In the genomic region with DNA sequence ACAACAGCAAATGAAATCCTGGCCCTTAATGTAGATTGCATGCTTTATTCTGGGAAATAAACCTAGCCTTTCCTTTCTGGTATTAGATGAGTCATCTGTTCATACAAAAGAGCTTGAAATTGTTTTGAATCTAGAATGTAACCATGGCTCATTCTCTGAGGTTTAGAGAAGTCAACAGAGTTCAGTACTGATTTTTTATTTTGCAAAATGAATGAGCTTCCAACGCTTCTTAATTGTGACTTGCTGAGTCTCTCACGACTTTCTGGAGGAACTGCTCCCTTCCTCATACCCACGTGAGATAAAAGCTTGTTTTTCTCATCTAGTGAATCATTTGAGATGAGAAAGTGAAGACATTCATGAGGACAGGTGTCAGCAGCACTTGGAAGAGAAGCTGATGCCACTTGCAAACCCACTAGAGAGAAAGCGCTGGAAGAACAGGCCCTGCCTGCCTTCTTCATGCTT, we compare ENCODE assay signal across 10 cellular contexts.
DNase-seq lines count a peak whose midpoint lies in the region; ATAC-seq, FAIRE-seq and TF ChIP-seq lines count a peak whose summit lies in the region.
"Had no signal": no experiment of that assay in that cellular context is flagged by ENCODE, and none has a peak within 500 bp of the region (broad histone marks: within the 10 kb centered on the region; RNA-seq: fewer than 3 reads in every experiment).

No MANE protein-coding gene starts in this region.

- POLR2A ChIA-PET in T-cell (lab: Charles Lee) = no interaction called here

- H3K27ac ChIP-seq in thyroid gland = no peak overlapping the region
- H3K27ac ChIP-seq: suprapubic skin had no signal

- no peaks in the 10 kb centered on the region for H3K9me3 ChIP-seq in mucosa of descending colon
- no peaks in the 10 kb centered on the region for H3K9me3 ChIP-seq in thyroid gland
- H3K9me3 ChIP-seq: suprapubic skin had no signal

- no peaks in the 10 kb centered on the region for H3K9me3 Mint-ChIP-seq in T-cell
- H3K9me3 Mint-ChIP-seq: nephron had no signal

- no peaks in the 10 kb centered on the region for H3K27me3 Mint-ChIP-seq in T-cell

- H3K4me1 ChIP-seq in mucosa of descending colon (ENCODE audit: low read depth) (no peaks in the 10 kb centered on the region), thyroid gland (no peaks in the 10 kb centered on the region)
- H3K4me1 ChIP-seq: suprapubic skin had no signal

- peak; percentile 65 for FAIRE-seq in islet of Langerhans (lab: Jason Lieb, UNC)

- peak overlapping the region; percentile 78 to 88 for H3K27ac Mint-ChIP-seq in T-cell
- H3K27ac Mint-ChIP-seq: nephron had no signal

- intact Hi-C loops in mucosa of descending colon (cut with DNase I, micrococcal nuclease) = no loop called here
- intact Hi-C loops in thyroid gland (cut with DNase I) = no loop called here

- TF ChIP-seq POLR2A in thyroid gland (IDR thresholded peaks at IDR 0.05) = no peak

- no peak for DNase-seq in T-cell
- no peak for DNase-seq in C1 segment of cervical spinal cord (lab: John Stamatoyannopoulos, UW)
- no peak for DNase-seq in mucosa of descending colon
- no peak for DNase-seq in thyroid gland
- DNase-seq: DMS53 had no signal

- H3K4me3 Mint-ChIP-seq in T-cell = no peak overlapping the region
- H3K4me3 Mint-ChIP-seq: nephron had no signal

- TF ChIP-seq CTCF in mucosa of descending colon (IDR thresholded peaks at IDR 0.05) = no peak
- no peak for TF ChIP-seq CTCF in thyroid gland (IDR thresholded peaks at IDR 0.05)

- no peak overlapping the region for H3K4me3 ChIP-seq in mucosa of descending colon
- H3K4me3 ChIP-seq in thyroid gland (replicated peaks in 1 of 3) = no peak overlapping the region
- H3K4me3 ChIP-seq: suprapubic skin had no signal

- no peaks in the 10 kb centered on the region for H3K27me3 ChIP-seq in thyroid gland

- ATAC-seq in GM18867 (IDR thresholded peaks at IDR 0.05; ENCODE audit: unreplicated experiment) (peak; percentile 63), HG02571 (IDR thresholded peaks at IDR 0.05; ENCODE audit: unreplicated experiment) (peak; percentile 51), T-cell (replicated peaks in 1 of 4) (peak in 3 of 4 experiments; percentile 84 to 87 (median 86)), mucosa of descending colon (no peak)

- CTCF ChIA-PET in T-cell (lab: Charles Lee) = interaction anchor here in 1 of 2 donors (0.5 to 0.6 kb wide), 3 partner anchors 9 to 198 kb away, joined by 3 to 6 read pairs (median 3); no protein-coding TSS in a partner anchor

- no peaks in the 10 kb centered on the region for H3K36me3 Mint-ChIP-seq in T-cell

- H3K4me1 Mint-ChIP-seq in T-cell = peaks cover 15 to 35% (median 33%) of the 10 kb centered on the region in 3 donors
- H3K4me1 Mint-ChIP-seq: nephron had no signal

- 82 to 83% methylated on average over 4 of the region's 4 CpGs for WGBS in thyroid gland, 2 donors

- H3K36me3 ChIP-seq in mucosa of descending colon (ENCODE audit: low read depth) (no peaks in the 10 kb centered on the region), thyroid gland (no peaks in the 10 kb centered on the region)
- H3K36me3 ChIP-seq: suprapubic skin had no signal
